2 cellular contexts compared by ENCODE assay signal in the genomic region with DNA sequence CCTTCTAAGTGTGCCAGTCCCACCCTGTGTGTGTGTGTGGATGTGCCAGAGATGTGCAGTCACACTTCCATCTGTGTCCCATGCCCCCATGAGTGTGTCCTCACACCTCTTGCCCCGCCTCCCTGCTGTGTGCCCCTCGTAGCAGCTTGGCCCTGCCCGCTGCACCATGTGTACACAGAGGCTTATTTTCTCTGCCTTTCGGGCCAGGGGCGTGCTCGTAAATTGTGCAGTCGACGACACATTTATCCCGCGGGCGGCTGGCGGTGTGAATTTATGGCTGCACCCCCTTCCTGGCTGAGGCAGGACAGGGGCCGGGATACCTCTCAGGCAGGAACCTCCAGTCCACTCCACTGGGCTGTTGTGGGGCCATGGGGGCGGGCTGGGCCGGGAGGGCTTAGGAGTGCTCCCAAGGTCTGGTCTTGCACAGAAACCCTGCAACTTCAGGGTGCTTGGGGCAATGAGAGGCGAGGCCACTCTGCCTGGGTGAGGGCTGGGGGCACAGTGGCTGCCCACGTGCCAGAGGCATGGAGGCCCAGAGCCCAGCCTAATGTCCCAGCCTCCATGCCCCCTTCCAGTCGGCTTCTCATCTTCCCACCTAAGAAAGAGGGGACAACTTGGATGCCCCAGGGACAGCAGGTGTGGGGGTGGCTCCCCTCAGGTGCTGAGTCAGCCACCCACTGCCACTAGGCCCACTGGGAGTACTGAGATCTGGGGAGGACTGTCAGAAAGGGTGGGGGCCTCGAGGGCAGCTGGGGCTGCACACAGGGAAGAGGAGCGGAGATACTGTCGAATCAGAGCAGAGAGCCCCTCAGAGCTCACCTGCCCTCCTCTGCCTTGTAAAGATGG.
A peak's percentile ranks its signal among the peaks of the same experiment; 100 is the strongest.
TF ChIP-seq lines count a peak whose summit lies in the region.

No MANE protein-coding gene starts in this region.

TF ChIP-seq in HEK293, 187 proteins besides CTCF, POLR2A, EP300 and RAD21 (continued from another document):
- TF ChIP-seq, protein P1, sequence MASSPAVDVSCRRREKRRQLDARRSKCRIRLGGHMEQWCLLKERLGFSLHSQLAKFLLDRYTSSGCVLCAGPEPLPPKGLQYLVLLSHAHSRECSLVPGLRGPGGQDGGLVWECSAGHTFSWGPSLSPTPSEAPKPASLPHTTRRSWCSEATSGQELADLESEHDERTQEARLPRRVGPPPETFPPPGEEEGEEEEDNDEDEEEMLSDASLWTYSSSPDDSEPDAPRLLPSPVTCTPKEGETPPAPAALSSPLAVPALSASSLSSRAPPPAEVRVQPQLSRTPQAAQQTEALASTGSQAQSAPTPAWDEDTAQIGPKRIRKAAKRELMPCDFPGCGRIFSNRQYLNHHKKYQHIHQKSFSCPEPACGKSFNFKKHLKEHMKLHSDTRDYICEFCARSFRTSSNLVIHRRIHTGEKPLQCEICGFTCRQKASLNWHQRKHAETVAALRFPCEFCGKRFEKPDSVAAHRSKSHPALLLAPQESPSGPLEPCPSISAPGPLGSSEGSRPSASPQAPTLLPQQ (tag by site-specific recombination; IDR thresholded peaks at IDR 0.05) = no peak
TF ChIP-seq in HEK293: peak in this region for 9.

TF ChIP-seq in K562, 482 proteins besides CTCF, POLR2A, EP300 and RAD21 (continued from another document):
- TF ChIP-seq, protein P2, sequence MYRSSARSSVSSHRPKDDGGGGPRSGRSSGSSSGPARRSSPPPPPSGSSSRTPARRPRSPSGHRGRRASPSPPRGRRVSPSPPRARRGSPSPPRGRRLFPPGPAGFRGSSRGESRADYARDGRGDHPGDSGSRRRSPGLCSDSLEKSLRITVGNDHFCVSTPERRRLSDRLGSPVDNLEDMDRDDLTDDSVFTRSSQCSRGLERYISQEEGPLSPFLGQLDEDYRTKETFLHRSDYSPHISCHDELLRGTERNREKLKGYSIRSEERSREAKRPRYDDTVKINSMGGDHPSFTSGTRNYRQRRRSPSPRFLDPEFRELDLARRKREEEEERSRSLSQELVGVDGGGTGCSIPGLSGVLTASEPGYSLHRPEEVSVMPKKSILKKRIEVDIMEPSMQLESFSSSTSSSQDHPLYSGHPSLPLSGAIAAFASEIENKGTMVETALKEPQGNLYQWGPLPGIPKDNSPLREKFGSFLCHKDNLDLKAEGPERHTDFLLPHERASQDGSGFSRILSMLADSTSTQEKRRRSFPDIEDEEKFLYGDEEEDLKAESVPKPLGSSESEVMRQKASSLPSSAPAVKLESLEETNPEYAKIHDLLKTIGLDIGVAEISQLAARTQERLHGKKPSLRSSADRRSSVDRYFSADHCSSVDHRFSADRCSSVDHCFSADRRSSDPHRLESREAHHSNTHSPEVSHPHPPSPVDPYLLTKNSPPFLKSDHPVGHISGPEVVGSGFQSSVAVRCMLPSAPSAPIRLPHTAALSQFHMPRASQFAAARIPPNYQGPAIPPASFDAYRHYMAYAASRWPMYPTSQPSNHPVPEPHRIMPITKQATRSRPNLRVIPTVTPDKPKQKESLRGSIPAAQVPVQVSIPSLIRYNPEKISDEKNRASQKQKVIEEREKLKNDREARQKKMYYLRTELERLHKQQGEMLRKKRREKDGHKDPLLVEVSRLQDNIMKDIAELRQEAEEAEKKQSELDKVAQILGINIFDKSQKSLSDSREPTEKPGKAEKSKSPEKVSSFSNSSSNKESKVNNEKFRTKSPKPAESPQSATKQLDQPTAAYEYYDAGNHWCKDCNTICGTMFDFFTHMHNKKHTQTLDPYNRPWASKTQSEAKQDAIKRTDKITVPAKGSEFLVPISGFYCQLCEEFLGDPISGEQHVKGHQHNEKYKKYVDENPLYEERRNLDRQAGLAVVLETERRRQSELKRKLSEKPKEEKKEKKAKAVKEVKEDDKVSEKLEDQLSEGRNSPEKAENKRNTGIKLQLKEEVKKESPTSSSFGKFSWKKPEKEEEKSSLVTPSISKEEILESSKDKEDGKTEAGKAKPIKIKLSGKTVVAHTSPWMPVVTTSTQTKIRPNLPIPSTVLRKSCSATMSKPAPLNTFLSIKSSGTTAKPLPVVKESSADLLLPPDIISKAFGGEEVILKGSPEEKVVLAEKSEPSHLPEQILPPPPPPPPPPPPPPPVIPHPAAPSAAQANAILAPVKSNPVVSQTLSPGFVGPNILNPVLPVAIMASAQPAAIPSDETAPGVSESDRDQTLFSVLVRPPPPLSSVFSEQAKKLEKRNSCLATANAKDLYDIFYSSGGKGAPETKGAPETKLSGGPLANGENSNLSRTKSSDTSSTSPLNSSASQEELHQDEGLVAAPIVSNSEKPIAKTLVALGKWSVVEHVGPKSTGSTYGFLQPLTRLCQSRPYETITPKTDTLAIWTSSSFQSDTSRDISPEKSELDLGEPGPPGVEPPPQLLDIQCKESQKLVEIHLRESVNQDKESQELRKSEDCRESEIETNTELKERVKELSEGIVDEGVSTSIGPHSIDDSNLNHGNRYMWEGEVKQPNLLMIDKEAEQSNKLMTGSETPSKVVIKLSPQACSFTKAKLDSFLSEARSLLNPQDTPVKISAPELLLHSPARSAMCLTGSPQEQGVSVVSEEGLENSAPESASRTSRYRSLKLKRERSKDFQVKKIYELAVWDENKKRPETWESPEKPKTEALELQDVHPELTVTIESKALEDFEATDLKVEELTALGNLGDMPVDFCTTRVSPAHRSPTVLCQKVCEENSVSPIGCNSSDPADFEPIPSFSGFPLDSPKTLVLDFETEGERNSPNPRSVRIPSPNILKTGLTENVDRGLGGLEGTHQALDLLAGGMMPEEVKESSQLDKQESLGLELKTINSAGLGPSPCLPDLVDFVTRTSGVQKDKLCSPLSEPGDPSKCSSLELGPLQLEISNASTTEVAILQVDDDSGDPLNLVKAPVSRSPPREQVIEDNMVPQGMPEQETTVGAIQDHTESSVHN (IDR thresholded peaks at IDR 0.05; ENCODE audit: borderline replicate concordance in 1 of 2, low read depth in 1 of 2) = no peak
- no peak for TF ChIP-seq CREM (IDR thresholded peaks at IDR 0.05; ENCODE audit: low read depth)
- no peak for TF ChIP-seq RFX5 (IDR thresholded peaks at IDR 0.05; ENCODE audit: low read depth, low read length)
- 0 out of 2 replicates have a peak, but pooled peaks have one; percentile 3 for TF ChIP-seq ATF1 (CRISPR knock-in tag; IDR thresholded peaks at IDR 0.05)
- no peak for TF ChIP-seq ATF1 (tag; IDR thresholded peaks at IDR 0.05)
- TF ChIP-seq, protein P3, sequence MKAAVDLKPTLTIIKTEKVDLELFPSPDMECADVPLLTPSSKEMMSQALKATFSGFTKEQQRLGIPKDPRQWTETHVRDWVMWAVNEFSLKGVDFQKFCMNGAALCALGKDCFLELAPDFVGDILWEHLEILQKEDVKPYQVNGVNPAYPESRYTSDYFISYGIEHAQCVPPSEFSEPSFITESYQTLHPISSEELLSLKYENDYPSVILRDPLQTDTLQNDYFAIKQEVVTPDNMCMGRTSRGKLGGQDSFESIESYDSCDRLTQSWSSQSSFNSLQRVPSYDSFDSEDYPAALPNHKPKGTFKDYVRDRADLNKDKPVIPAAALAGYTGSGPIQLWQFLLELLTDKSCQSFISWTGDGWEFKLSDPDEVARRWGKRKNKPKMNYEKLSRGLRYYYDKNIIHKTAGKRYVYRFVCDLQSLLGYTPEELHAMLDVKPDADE (conservative IDR thresholded peaks at IDR 0.05; ENCODE audit: control insufficient read depth, low read depth, low read length) = peak; percentile 19; the same call in 1 of the 2 replicates
- TF ChIP-seq EGR1 (conservative IDR thresholded peaks at IDR 0.05) = peak; percentile 85
- no peak for TF ChIP-seq GABPB1 (CRISPR knock-in tag; IDR thresholded peaks at IDR 0.05)
- peak; percentile 11 for TF ChIP-seq WHSC1 (IDR thresholded peaks at IDR 0.05; ENCODE audit: low read length)
- 0 out of 2 replicates have a peak, but pooled peaks have one; percentile 5 for TF ChIP-seq MAFK (IDR thresholded peaks at IDR 0.05; ENCODE audit: low read length)
- TF ChIP-seq PHF8 (IDR thresholded peaks at IDR 0.05; ENCODE audit: borderline replicate concordance, low read length) = no peak; the same call in 1 of the 2 replicates
